In genomic region chr3:121517950-121518349, GRCh38 we compare ENCODE assay signal across 28 cellular contexts. TPM values are rescaled to one million over a fixed set of nuclear protein-coding genes. Genes with fewer than 3 reads are reported as not detected.
"Had no signal": no experiment of that assay in that cellular context is flagged by ENCODE, and none has a peak within 500 bp of the region (broad histone marks: within the 10 kb centered on the region; RNA-seq: fewer than 3 reads in every experiment).

No MANE protein-coding gene starts in this region.

- FAIRE-seq: RCC 7860 had no signal

- H3K27me3 ChIP-seq: ascending aorta, SJSA1 had no signal

- H3K4me3 ChIP-seq: ascending aorta, SJSA1 had no signal

- H3K9me3 ChIP-seq: SJSA1 had no signal

- H3K27ac ChIP-seq: ascending aorta, SJSA1 had no signal

- H3K4me3 Mint-ChIP-seq: activated CD8-positive, alpha-beta T cell treated with anti-CD3 and anti-CD28 coated beads, Interleukin-2, amount 10 ng/mL, durations not matched to agents 7 days and 5 days; activated naive CD4-positive, alpha-beta T cell treated with anti-CD3 and anti-CD28 coated beads, Interleukin-2, amount 50 U/mL, for 24 hours; brain; T-helper 1 cell treated with Interleukin-12 subunit alpha and Interleukin-12 subunit beta and Interleukin-4 antibody, amounts not matched to agents 30 μg/mL and 1 μg/mL, for 36 hours had no signal

- H3K27me3 Mint-ChIP-seq: activated naive CD4-positive, alpha-beta T cell treated with anti-CD3 and anti-CD28 coated beads, Interleukin-2, amount 50 U/mL, for 24 hours had no signal

- H3K27ac Mint-ChIP-seq: activated CD8-positive, alpha-beta T cell treated with anti-CD3 and anti-CD28 coated beads, Interleukin-2, amount 10 ng/mL, durations not matched to agents 7 days and 5 days; activated naive CD4-positive, alpha-beta T cell treated with anti-CD3 and anti-CD28 coated beads, Interleukin-2, amount 50 U/mL, for 24 hours; brain; T-helper 1 cell treated with Interleukin-12 subunit alpha and Interleukin-12 subunit beta and Interleukin-4 antibody, amounts not matched to agents 30 μg/mL and 1 μg/mL, for 36 hours had no signal

- ATAC-seq: activated CD4-positive, CD25-positive, alpha-beta regulatory T cell treated with anti-CD3 and anti-CD28 coated beads, Interleukin-2, amount 50 U/mL, for 24 hours; activated CD8-positive, alpha-beta T cell treated with anti-CD3 and anti-CD28 coated beads, Interleukin-2, amount 10 ng/mL, durations not matched to agents 7 days and 5 days; SK-N-SH treated with all-trans-retinoic acid at 6 μM for 48 hours had no signal

- H3K36me3 ChIP-seq: ascending aorta had no signal

- DNase-seq: activated CD4-positive, alpha-beta T cell treated with anti-CD3 and anti-CD28 coated beads for 4 hours; activated CD8-positive, alpha-beta memory T cell treated with anti-CD3 and anti-CD28 coated beads, Interleukin-2, amount 50 U/mL, for 48 hours; activated CD8-positive, alpha-beta T cell treated with anti-CD3 and anti-CD28 coated beads, Interleukin-2, amount 10 ng/mL, durations not matched to agents 7 days and 5 days; activated T-cell treated with anti-CD3 and anti-CD28 coated beads, Interleukin-2, amount 50 U/mL, for 1 hour; amniotic stem cell; KG1; NCI-H1092; NCI-H1417; NCI-H1694; NCI-H2029; NCI-H2107; NCI-H345; NCI-H510A; NCI-H69; NK-92 treated with Interleukin-12 subunit alpha and Interleukin-12 subunit beta, amount 100 ng/mL, for 24 hours; OCI-M1; SHP77; SW 1271 had no signal

- H3K4me1 ChIP-seq: ascending aorta, SJSA1 had no signal

- H3K4me1 Mint-ChIP-seq: activated naive CD4-positive, alpha-beta T cell treated with anti-CD3 and anti-CD28 coated beads, Interleukin-2, amount 50 U/mL, for 24 hours; brain had no signal

RNA-seq across cellular contexts. Expression of gene POLQ, which starts 27.8 kb away (rescaled TPM):
- total RNA-seq: ascending aorta had no signal

RNA-seq across cellular contexts. Expression of gene ARGFX, which starts 49.8 kb away (rescaled TPM):
- total RNA-seq: activated CD8-positive, alpha-beta T cell treated with anti-CD3 and anti-CD28 coated beads, Interleukin-2, amount 10 ng/mL, durations not matched to agents 7 days and 5 days; ascending aorta; LHCN-M2; MCF 10A; SJSA1 had no signal
